In genomic region chr6:355809-356208, GRCh38 we compare ENCODE assay signal across 24 cellular contexts. TPM values are rescaled to one million over a fixed set of nuclear protein-coding genes. Genes with fewer than 3 reads are reported as not detected.
DNase-seq lines count a peak whose midpoint lies in the region; ATAC-seq and TF ChIP-seq lines count a peak whose summit lies in the region.
"Had no signal": no experiment of that assay in that cellular context is flagged by ENCODE, and none has a peak within 500 bp of the region (broad histone marks: within the 10 kb centered on the region; RNA-seq: fewer than 3 reads in every experiment).

No MANE protein-coding gene starts in this region.

- H3K4me3 ChIP-seq in GM12865 (ENCODE audit: low read depth, low read length) (no peak overlapping the region), HAP-1 (no peak overlapping the region), SJCRH30 (no peak overlapping the region), upper lobe of left lung (no peak overlapping the region)
- H3K4me3 ChIP-seq: thoracic aorta had no signal

- H3K36me3 ChIP-seq in HAP-1 (replicated peaks) (no peaks in the 10 kb centered on the region), SJCRH30 (no peaks in the 10 kb centered on the region), upper lobe of left lung (peaks cover 0 to 11% (median 8%) of the 10 kb centered on the region in 4 donors)
- H3K36me3 ChIP-seq: thoracic aorta had no signal

- in situ Hi-C loops in HAP-1 (cut with MboI; ENCODE audit: low sequenced_read_pairs) = no loop called here

- TF ChIP-seq CTCF in GM12865 (IDR thresholded peaks at IDR 0.05; ENCODE audit: insufficient read depth, low read depth, low read length, missing control alignments) (no peak), upper lobe of left lung (IDR thresholded peaks at IDR 0.05) (no peak)

- no peaks in the 10 kb centered on the region for H3K4me1 ChIP-seq in HAP-1
- H3K4me1 ChIP-seq in SJCRH30 = peaks cover 36% of the 10 kb centered on the region
- no peaks in the 10 kb centered on the region for H3K4me1 ChIP-seq in upper lobe of left lung

- peak; percentile 50 for DNase-seq in GM12865 (ENCODE audit: low read depth)
- peak; percentile 28 to 52 for DNase-seq in HAP-1 (ENCODE audit: low spot score in 2 of 2)
- DNase-seq in SJCRH30 = peak; percentile 59 to 82
- peak; percentile 34 for DNase-seq in myocyte (ENCODE audit: low read depth)
- DNase-seq in NCI-H345 treated with DMSO at 0.1 percent for 48 hours (lab: John Stamatoyannopoulos, UW; ENCODE audit: unreplicated experiment) = no peak
- DNase-seq in 8988T = no peak
- no peak for DNase-seq in foreskin melanocyte
- DNase-seq in upper lobe of left lung = no peak
- DNase-seq: activated CD4-positive, alpha-beta memory T cell treated with anti-CD3 and anti-CD28 coated beads for 36 hours; activated naive CD4-positive, alpha-beta T cell treated with anti-CD3 and anti-CD28 coated beads for 36 hours; activated T-cell treated with anti-CD3 and anti-CD28 coated beads for 4 hours; central memory CD4-positive, alpha-beta T cell; HFFc6; KG1; mesenchymal stem cell; naive thymus-derived CD8-positive, alpha-beta T cell; NCI-H187; NCI-H2227 treated with DMSO at 0.1 percent for 48 hours; NCI-H82; stimulated activated CD4-positive, alpha-beta T cell treated with anti-CD3 and anti-CD28 coated beads, Interleukin-1b, Interleukin-23, amount 100 ng/mL, for 48 hours; stimulated activated naive CD4-positive, alpha-beta T cell had no signal

- H3K27me3 ChIP-seq in HAP-1 (ENCODE audit: low read depth) (no peaks in the 10 kb centered on the region), SJCRH30 (no peaks in the 10 kb centered on the region), upper lobe of left lung (no peaks in the 10 kb centered on the region)

- H3K9me3 ChIP-seq in HAP-1 (peaks cover 42% of the 10 kb centered on the region), SJCRH30 (replicated peaks) (no peaks in the 10 kb centered on the region), upper lobe of left lung (no peaks in the 10 kb centered on the region)
- H3K9me3 ChIP-seq: thoracic aorta had no signal

- H3K27ac ChIP-seq in SJCRH30 = peak overlapping the region; percentile 24
- no peak overlapping the region for H3K27ac ChIP-seq in upper lobe of left lung
- H3K27ac ChIP-seq: epithelial cell of prostate, thoracic aorta had no signal

- no peak for ATAC-seq in upper lobe of left lung (ENCODE audit: low FRiP score in 2 of 2)
- ATAC-seq: naive thymus-derived CD8-positive, alpha-beta T cell had no signal

- TF ChIP-seq POLR2A in upper lobe of left lung (IDR thresholded peaks at IDR 0.05) = no peak

- no peak for TF ChIP-seq EP300 in upper lobe of left lung (IDR thresholded peaks at IDR 0.05)

- WGBS in upper lobe of left lung, 2 donors = 81 to 89% methylated on average over 3 of the region's 3 CpGs

RNA-seq across cellular contexts. Expression of gene IRF4, which starts 35.7 kb away (rescaled TPM):
- 0.03 TPM in 1 of 2 replicates, not detected in the other for total RNA-seq in SJCRH30 (2014; rRNA removed; shearing (Covaris generic))
- total RNA-seq in myocyte (not detected in 2 replicates), upper lobe of left lung (10 to 100 TPM in 1 of 6 donors, 1 to 10 TPM in 5; 1.6 to 10.5 (median 5.9) TPM)
- 0.01 TPM for polyA plus RNA-seq in myocyte (2012)
- total RNA-seq: HFFc6 had no signal
- polyA plus RNA-seq: AG04450 had no signal

Comparison
In these comparisons a context has a peak if more than half of its experiments do, and no peak if none do; other contexts are left out.
1. DNase-seq: peak in GM12865 (single experiment), HAP-1 (2 of 2), SJCRH30 (2 of 2) and myocyte (single experiment); none in NCI-H345 treated with DMSO at 0.1 percent for 48 hours (single experiment), 8988T (single experiment), foreskin melanocyte (single experiment) and upper lobe of left lung (0 of 2).